8 cellular contexts compared by ENCODE assay signal in genomic region chr5:28766565-28767158, GRCh38.
DNase-seq lines count a peak whose midpoint lies in the region; ATAC-seq, FAIRE-seq and TF ChIP-seq lines count a peak whose summit lies in the region.

No MANE protein-coding gene starts in this region.

- H2AK5ac ChIP-seq in H1 (ENCODE audit: low read depth, low read length): no peak overlapping the region

- no peaks in the 10 kb centered on the region for H3K9me2 ChIP-seq in Karpas-422 (replicated peaks; ENCODE audit: insufficient read depth, low read length)

- H3K27me3 ChIP-seq in Karpas-422 (ENCODE audit: low read length) (no peaks in the 10 kb centered on the region), OCI-LY3 (ENCODE audit: low read depth, low read length) (no peaks in the 10 kb centered on the region), H1 (replicated peaks in 1 of 4; ENCODE audit: control insufficient read depth in 3 of 4, extremely low read depth in 1 of 4, insufficient read depth in 3 of 4, low read length in 3 of 4) (no peaks in the 10 kb centered on the region)

- H3K9me3 ChIP-seq in Karpas-422 (ENCODE audit: low read length) (no peaks in the 10 kb centered on the region), OCI-LY3 (ENCODE audit: insufficient read depth, low read length) (no peaks in the 10 kb centered on the region), H1 (ENCODE audit: insufficient read depth in 2 of 2, low read depth in 1 of 2, low read length in 1 of 2) (no peaks in the 10 kb centered on the region)

- no peaks in the 10 kb centered on the region for H3K79me1 ChIP-seq in H1 (ENCODE audit: low read depth, low read length)

- H3K14ac ChIP-seq in H1 (ENCODE audit: insufficient read length): no peak overlapping the region

- no peak overlapping the region for H2BK120ac ChIP-seq in H1 (replicated peaks; ENCODE audit: low read depth, low read length)

- DNase-seq in AG10803 (ENCODE audit: low read depth): peak; percentile 8
- DNase-seq in Karpas-422: peak; percentile 84
- DNase-seq in H1 (ENCODE audit: low read depth in 1 of 2, low spot score in 2 of 2): no peak
- DNase-seq in retinal pigment epithelial cell (ENCODE audit: low read depth): peak; percentile 19
- DNase-seq in CD1c-positive myeloid dendritic cell (ENCODE audit: extremely low spot score): no peak

- H2BK15ac ChIP-seq in H1 (ENCODE audit: low read length): no peak overlapping the region

- no peak for TF ChIP-seq EP300 in H1 (IDR thresholded peaks at IDR 0.05; ENCODE audit: borderline replicate concordance in 1 of 2, low read depth in 2 of 2, low read length in 2 of 2)

- FAIRE-seq in H1 (lab: Jason Lieb, UNC): no peak

- H4K5ac ChIP-seq in H1 (ENCODE audit: insufficient read length, low read depth, low read length): no peak overlapping the region

- ATAC-seq in HG03378 (IDR thresholded peaks at IDR 0.05; ENCODE audit: unreplicated experiment) (no peak), GM18520 (IDR thresholded peaks at IDR 0.05; ENCODE audit: unreplicated experiment) (no peak)

- TF ChIP-seq CTCF in AG10803 (conservative IDR thresholded peaks at IDR 0.05; ENCODE audit: low read length): peak; percentile 24
- peak; percentile 42 for TF ChIP-seq CTCF in OCI-LY3 (IDR thresholded peaks at IDR 0.05; ENCODE audit: low read depth, low read length)
- peak in 2 of 3 experiments; percentile 12 to 31; a peak in 2 of 4 replicates for TF ChIP-seq CTCF in H1 (IDR thresholded peaks at IDR 0.05; ENCODE audit: control extremely low read depth in 1 of 3, insufficient read depth in 1 of 3, low read depth in 1 of 3, low read length in 3 of 3)
- TF ChIP-seq CTCF in retinal pigment epithelial cell (conservative IDR thresholded peaks at IDR 0.05; ENCODE audit: low read depth, low read length): peak; percentile 43

- CTCF ChIA-PET in H1 (lab: Charles Lee; ENCODE audit: partially characterized antibody): interaction anchor here (1.0 to 3.2 kb wide), 4 partner anchors 42 to 423 kb away, joined by 3 to 20 read pairs (median 11); no protein-coding TSS in a partner anchor

- no peak overlapping the region for H3K56ac ChIP-seq in H1 (replicated peaks; ENCODE audit: insufficient read length, low read depth, low read length)

- POLR2A ChIA-PET in H1 (lab: Charles Lee; ENCODE audit: partially characterized antibody): no interaction called here

- TF ChIP-seq POLR2A in H1 (IDR thresholded peaks at IDR 0.05; ENCODE audit: control extremely low read depth in 1 of 2, low read depth in 2 of 2, low read length in 2 of 2): no peak

- H3K79me2 ChIP-seq in Karpas-422 (ENCODE audit: low read length): no peaks in the 10 kb centered on the region
- no peaks in the 10 kb centered on the region for H3K79me2 ChIP-seq in OCI-LY3 (ENCODE audit: low read length)
- no peaks in the 10 kb centered on the region for H3K79me2 ChIP-seq in H1 (ENCODE audit: control insufficient read depth in 1 of 2, insufficient read depth in 2 of 2, low read length in 2 of 2)

- H3K9ac ChIP-seq in Karpas-422 (ENCODE audit: low read length) (no peak overlapping the region), OCI-LY3 (ENCODE audit: low read length) (no peak overlapping the region), H1 (replicated peaks in 1 of 4; ENCODE audit: extremely low read depth in 1 of 4, low read depth in 3 of 4, low read length in 3 of 4) (no peak overlapping the region)

- H3K36me3 ChIP-seq in Karpas-422 (ENCODE audit: insufficient read depth, low read length) (no peaks in the 10 kb centered on the region), OCI-LY3 (replicated peaks; ENCODE audit: low read depth, low read length) (no peaks in the 10 kb centered on the region), H1 (ENCODE audit: control insufficient read depth in 2 of 4, insufficient read depth in 4 of 4, low read length in 3 of 4) (no peaks in the 10 kb centered on the region)

- 32% methylated on average over 2 of the region's 2 CpGs; no CpG with 5 or more reads in 1 of the 2 experiments for WGBS in H1 (ENCODE audit: extremely low coverage in 1 of 2, insufficient coverage in 1 of 2, insufficient read length in 1 of 2, insufficient replicate concordance in 2 of 2, low coverage in 1 of 2, low lambda C conversion rate in 2 of 2, missing lambda C conversion rate in 1 of 2), 2 experiments

- H3K18ac ChIP-seq in H1 (ENCODE audit: extremely low read depth, low read length): no peak overlapping the region

- TF ChIP-seq RAD21 in H1 (IDR thresholded peaks at IDR 0.05 in 1 of 2, conservative IDR thresholded peaks at IDR 0.05 in 1 of 2; ENCODE audit: low read depth in 2 of 2, low read length in 2 of 2): peak; percentile 63 to 73

- H3K4me3 ChIP-seq in AG10803 (ENCODE audit: low read length): no peak overlapping the region
- no peak overlapping the region for H3K4me3 ChIP-seq in Karpas-422 (ENCODE audit: low read length)
- H3K4me3 ChIP-seq in OCI-LY3 (ENCODE audit: low read length): no peak overlapping the region
- no peak overlapping the region for H3K4me3 ChIP-seq in H1 (ENCODE audit: extremely low read depth in 1 of 4, insufficient read depth in 2 of 4, low read depth in 3 of 4, low read length in 4 of 4)
- H3K4me3 ChIP-seq in retinal pigment epithelial cell (ENCODE audit: low read length): no peak overlapping the region

- H4K8ac ChIP-seq in H1 (ENCODE audit: extremely low read depth, insufficient read depth, low read length): no peak overlapping the region

- no peak overlapping the region for H2BK12ac ChIP-seq in H1 (ENCODE audit: low read depth, low read length)

- H2BK20ac ChIP-seq in H1 (ENCODE audit: low read length): no peak overlapping the region

- H3K23ac ChIP-seq in H1 (ENCODE audit: insufficient read length): no peak overlapping the region

- no peak overlapping the region for H3K27ac ChIP-seq in Karpas-422 (ENCODE audit: low read length)
- no peak overlapping the region for H3K27ac ChIP-seq in OCI-LY3 (ENCODE audit: low read length)
- no peak overlapping the region for H3K27ac ChIP-seq in H1 (ENCODE audit: low read depth, low read length)

- H3K4me2 ChIP-seq in Karpas-422 (ENCODE audit: low read depth, low read length, poor library complexity, severe bottlenecking) (no peak overlapping the region), OCI-LY3 (ENCODE audit: low read length) (no peak overlapping the region), H1 (ENCODE audit: insufficient read depth in 1 of 2, low read depth in 2 of 2, low read length in 2 of 2) (no peak overlapping the region)

- H2BK5ac ChIP-seq in H1 (ENCODE audit: low read depth, low read length): no peak overlapping the region

- H3K4ac ChIP-seq in H1 (replicated peaks; ENCODE audit: insufficient read length, low read depth, low read length): no peak overlapping the region

- H4K20me1 ChIP-seq in Karpas-422 (ENCODE audit: insufficient read depth, low read depth, low read length): no peaks in the 10 kb centered on the region
- no peaks in the 10 kb centered on the region for H4K20me1 ChIP-seq in OCI-LY3 (ENCODE audit: insufficient read depth, low read length)
- H4K20me1 ChIP-seq in H1 (replicated peaks in 1 of 2; ENCODE audit: control insufficient read depth in 1 of 2, insufficient read depth in 2 of 2, low read length in 2 of 2): no peaks in the 10 kb centered on the region

- H4K91ac ChIP-seq in H1 (replicated peaks; ENCODE audit: insufficient read length, low read length): no peak overlapping the region

- H3K23me2 ChIP-seq in H1 (ENCODE audit: low read depth, low read length): no peaks in the 10 kb centered on the region

- H2AFZ ChIP-seq in Karpas-422 (ENCODE audit: low read length) (no peak overlapping the region), OCI-LY3 (ENCODE audit: low read depth, low read length) (no peak overlapping the region), H1 (ENCODE audit: low read length) (no peak overlapping the region)

- H3K4me1 ChIP-seq in Karpas-422 (ENCODE audit: low read length): no peaks in the 10 kb centered on the region
- no peaks in the 10 kb centered on the region for H3K4me1 ChIP-seq in OCI-LY3 (ENCODE audit: low read length)
- H3K4me1 ChIP-seq in H1 (replicated peaks in 1 of 4; ENCODE audit: control insufficient read depth in 3 of 4, insufficient read depth in 4 of 4, low read length in 3 of 4): no peaks in the 10 kb centered on the region

TF ChIP-seq in H1, 55 proteins besides CTCF, POLR2A, EP300 and RAD21 (continues in another document):
- TF ChIP-seq MAFK (IDR thresholded peaks at IDR 0.05; ENCODE audit: low read depth, low read length): no peak
- TF ChIP-seq, protein P1, sequence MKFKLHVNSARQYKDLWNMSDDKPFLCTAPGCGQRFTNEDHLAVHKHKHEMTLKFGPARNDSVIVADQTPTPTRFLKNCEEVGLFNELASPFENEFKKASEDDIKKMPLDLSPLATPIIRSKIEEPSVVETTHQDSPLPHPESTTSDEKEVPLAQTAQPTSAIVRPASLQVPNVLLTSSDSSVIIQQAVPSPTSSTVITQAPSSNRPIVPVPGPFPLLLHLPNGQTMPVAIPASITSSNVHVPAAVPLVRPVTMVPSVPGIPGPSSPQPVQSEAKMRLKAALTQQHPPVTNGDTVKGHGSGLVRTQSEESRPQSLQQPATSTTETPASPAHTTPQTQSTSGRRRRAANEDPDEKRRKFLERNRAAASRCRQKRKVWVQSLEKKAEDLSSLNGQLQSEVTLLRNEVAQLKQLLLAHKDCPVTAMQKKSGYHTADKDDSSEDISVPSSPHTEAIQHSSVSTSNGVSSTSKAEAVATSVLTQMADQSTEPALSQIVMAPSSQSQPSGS (IDR thresholded peaks at IDR 0.05; ENCODE audit: low read length): no peak
- no peak for TF ChIP-seq POLR2AphosphoS5 (IDR thresholded peaks at IDR 0.05; ENCODE audit: low read depth, low read length)
- TF ChIP-seq SAP30 (IDR thresholded peaks at IDR 0.05; ENCODE audit: insufficient read depth, insufficient replicate concordance, low read length): no peak
- TF ChIP-seq KDM5A (IDR thresholded peaks at IDR 0.05; ENCODE audit: low read length): no peak
- TF ChIP-seq JUND (IDR thresholded peaks at IDR 0.05; ENCODE audit: low read length): no peak
- no peak for TF ChIP-seq CHD2 (IDR thresholded peaks at IDR 0.05; ENCODE audit: low read length)
- no peak for TF ChIP-seq SP4 (IDR thresholded peaks at IDR 0.05; ENCODE audit: low read length)
- no peak for TF ChIP-seq CBX5 (IDR thresholded peaks at IDR 0.05; ENCODE audit: low read depth, low read length)
- no peak for TF ChIP-seq TAF1 (IDR thresholded peaks at IDR 0.05; ENCODE audit: low read depth, low read length)
- TF ChIP-seq SIRT6 (IDR thresholded peaks at IDR 0.05; ENCODE audit: low read length): no peak
- TF ChIP-seq E2F6 (IDR thresholded peaks at IDR 0.05): no peak
- no peak for TF ChIP-seq BCL11A (IDR thresholded peaks at IDR 0.05; ENCODE audit: low read depth in 2 of 2, low read length in 2 of 2)
- no peak for TF ChIP-seq GTF2F1 (IDR thresholded peaks at IDR 0.05; ENCODE audit: borderline replicate concordance, low read depth, low read length)
- no peak for TF ChIP-seq RXRA (IDR thresholded peaks at IDR 0.05; ENCODE audit: insufficient read depth, low read depth, low read length)

Comparison
In these comparisons a context has a peak if more than half of its experiments do, and no peak if none do; other contexts are left out.
1. DNase-seq: peak in AG10803 (single experiment), Karpas-422 (single experiment) and retinal pigment epithelial cell (single experiment); none in H1 (0 of 2) and CD1c-positive myeloid dendritic cell (single experiment).
2. Peak in every context shown above with its lines, with median percentiles within 50 percentile points of each other: CTCF ChIP-seq.